In the genomic region with DNA sequence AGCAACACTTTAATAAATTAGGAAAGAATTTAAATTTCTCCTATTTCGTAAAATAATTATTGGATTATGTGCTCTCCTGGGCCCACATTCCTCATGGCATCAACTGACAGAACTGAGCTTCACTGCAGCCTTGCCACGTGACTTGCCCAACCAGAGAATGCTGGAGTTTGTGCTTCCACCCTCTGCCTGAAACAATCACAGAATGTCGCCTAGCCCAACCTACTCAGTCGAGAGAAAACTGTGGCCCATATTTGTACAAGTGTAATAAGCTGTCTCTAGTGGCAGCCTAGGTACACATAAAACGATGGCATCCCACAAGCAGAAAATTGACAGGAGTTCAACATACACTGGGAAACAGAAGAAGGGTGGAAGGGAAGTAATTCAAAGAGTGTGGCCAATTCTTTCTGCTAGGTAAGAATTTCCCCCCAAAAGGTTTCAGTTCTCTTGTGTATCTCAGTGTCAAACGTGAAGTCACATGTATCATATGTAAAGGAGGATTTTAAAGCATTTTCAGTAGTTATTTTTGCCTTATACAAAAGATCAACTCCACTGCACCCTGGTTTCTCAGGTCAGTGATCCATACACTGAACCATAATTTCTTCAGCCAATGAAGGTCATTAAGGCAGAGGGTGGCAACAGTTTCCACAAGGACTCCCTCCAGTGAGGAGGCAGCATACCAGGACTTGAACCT, we compare ENCODE assay signal across 2 cellular contexts.
TF ChIP-seq lines count a peak whose summit lies in the region.

No MANE protein-coding gene starts in this region.

TF ChIP-seq in IMR-90, 13 proteins besides CTCF, POLR2A, EP300 and RAD21 (continued from another document):
- TF ChIP-seq, protein P1, sequence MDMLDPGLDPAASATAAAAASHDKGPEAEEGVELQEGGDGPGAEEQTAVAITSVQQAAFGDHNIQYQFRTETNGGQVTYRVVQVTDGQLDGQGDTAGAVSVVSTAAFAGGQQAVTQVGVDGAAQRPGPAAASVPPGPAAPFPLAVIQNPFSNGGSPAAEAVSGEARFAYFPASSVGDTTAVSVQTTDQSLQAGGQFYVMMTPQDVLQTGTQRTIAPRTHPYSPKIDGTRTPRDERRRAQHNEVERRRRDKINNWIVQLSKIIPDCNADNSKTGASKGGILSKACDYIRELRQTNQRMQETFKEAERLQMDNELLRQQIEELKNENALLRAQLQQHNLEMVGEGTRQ (IDR thresholded peaks at IDR 0.05; ENCODE audit: low read depth, low read length), result no peak
- TF ChIP-seq BHLHE40 (IDR thresholded peaks at IDR 0.05; ENCODE audit: low read depth, low read length), result no peak
- TF ChIP-seq MXI1 (IDR thresholded peaks at IDR 0.05; ENCODE audit: borderline replicate concordance, low read depth, low read length), result no peak
- TF ChIP-seq MAFK (IDR thresholded peaks at IDR 0.05; ENCODE audit: low read depth, low read length), result no peak
- TF ChIP-seq CEBPB (IDR thresholded peaks at IDR 0.05; ENCODE audit: low read depth, low read length), result no peak
- no peak for TF ChIP-seq NFE2L2 (IDR thresholded peaks at IDR 0.05; ENCODE audit: low read depth, low read length)
- no peak for TF ChIP-seq RCOR1 (IDR thresholded peaks at IDR 0.05; ENCODE audit: insufficient replicate concordance, low read length)
- no peak for TF ChIP-seq RFX5 (IDR thresholded peaks at IDR 0.05; ENCODE audit: low read depth, low read length)
- TF ChIP-seq FOS (IDR thresholded peaks at IDR 0.05; ENCODE audit: low read depth, low read length), result no peak
- no peak for TF ChIP-seq MAZ (IDR thresholded peaks at IDR 0.05; ENCODE audit: borderline replicate concordance, low read depth, low read length)
- TF ChIP-seq, protein P2, sequence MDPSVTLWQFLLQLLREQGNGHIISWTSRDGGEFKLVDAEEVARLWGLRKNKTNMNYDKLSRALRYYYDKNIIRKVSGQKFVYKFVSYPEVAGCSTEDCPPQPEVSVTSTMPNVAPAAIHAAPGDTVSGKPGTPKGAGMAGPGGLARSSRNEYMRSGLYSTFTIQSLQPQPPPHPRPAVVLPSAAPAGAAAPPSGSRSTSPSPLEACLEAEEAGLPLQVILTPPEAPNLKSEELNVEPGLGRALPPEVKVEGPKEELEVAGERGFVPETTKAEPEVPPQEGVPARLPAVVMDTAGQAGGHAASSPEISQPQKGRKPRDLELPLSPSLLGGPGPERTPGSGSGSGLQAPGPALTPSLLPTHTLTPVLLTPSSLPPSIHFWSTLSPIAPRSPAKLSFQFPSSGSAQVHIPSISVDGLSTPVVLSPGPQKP (IDR thresholded peaks at IDR 0.05; ENCODE audit: borderline replicate concordance, low read depth, low read length), result no peak
- TF ChIP-seq SMC3 (IDR thresholded peaks at IDR 0.05; ENCODE audit: low read depth, low read length), result no peak

TF ChIP-seq in GM23338, 12 proteins besides CTCF, POLR2A, EP300 and RAD21 (continued from another document):
- TF ChIP-seq POLR2AphosphoS5 (IDR thresholded peaks at IDR 0.05; ENCODE audit: low read depth), result no peak
- TF ChIP-seq ETS1 (IDR thresholded peaks at IDR 0.05), result no peak
- TF ChIP-seq NANOG (IDR thresholded peaks at IDR 0.05; ENCODE audit: borderline replicate concordance), result no peak
- no peak for TF ChIP-seq ZNF114 (CRISPR knock-in tag; IDR thresholded peaks at IDR 0.05)
- TF ChIP-seq, protein P3, sequence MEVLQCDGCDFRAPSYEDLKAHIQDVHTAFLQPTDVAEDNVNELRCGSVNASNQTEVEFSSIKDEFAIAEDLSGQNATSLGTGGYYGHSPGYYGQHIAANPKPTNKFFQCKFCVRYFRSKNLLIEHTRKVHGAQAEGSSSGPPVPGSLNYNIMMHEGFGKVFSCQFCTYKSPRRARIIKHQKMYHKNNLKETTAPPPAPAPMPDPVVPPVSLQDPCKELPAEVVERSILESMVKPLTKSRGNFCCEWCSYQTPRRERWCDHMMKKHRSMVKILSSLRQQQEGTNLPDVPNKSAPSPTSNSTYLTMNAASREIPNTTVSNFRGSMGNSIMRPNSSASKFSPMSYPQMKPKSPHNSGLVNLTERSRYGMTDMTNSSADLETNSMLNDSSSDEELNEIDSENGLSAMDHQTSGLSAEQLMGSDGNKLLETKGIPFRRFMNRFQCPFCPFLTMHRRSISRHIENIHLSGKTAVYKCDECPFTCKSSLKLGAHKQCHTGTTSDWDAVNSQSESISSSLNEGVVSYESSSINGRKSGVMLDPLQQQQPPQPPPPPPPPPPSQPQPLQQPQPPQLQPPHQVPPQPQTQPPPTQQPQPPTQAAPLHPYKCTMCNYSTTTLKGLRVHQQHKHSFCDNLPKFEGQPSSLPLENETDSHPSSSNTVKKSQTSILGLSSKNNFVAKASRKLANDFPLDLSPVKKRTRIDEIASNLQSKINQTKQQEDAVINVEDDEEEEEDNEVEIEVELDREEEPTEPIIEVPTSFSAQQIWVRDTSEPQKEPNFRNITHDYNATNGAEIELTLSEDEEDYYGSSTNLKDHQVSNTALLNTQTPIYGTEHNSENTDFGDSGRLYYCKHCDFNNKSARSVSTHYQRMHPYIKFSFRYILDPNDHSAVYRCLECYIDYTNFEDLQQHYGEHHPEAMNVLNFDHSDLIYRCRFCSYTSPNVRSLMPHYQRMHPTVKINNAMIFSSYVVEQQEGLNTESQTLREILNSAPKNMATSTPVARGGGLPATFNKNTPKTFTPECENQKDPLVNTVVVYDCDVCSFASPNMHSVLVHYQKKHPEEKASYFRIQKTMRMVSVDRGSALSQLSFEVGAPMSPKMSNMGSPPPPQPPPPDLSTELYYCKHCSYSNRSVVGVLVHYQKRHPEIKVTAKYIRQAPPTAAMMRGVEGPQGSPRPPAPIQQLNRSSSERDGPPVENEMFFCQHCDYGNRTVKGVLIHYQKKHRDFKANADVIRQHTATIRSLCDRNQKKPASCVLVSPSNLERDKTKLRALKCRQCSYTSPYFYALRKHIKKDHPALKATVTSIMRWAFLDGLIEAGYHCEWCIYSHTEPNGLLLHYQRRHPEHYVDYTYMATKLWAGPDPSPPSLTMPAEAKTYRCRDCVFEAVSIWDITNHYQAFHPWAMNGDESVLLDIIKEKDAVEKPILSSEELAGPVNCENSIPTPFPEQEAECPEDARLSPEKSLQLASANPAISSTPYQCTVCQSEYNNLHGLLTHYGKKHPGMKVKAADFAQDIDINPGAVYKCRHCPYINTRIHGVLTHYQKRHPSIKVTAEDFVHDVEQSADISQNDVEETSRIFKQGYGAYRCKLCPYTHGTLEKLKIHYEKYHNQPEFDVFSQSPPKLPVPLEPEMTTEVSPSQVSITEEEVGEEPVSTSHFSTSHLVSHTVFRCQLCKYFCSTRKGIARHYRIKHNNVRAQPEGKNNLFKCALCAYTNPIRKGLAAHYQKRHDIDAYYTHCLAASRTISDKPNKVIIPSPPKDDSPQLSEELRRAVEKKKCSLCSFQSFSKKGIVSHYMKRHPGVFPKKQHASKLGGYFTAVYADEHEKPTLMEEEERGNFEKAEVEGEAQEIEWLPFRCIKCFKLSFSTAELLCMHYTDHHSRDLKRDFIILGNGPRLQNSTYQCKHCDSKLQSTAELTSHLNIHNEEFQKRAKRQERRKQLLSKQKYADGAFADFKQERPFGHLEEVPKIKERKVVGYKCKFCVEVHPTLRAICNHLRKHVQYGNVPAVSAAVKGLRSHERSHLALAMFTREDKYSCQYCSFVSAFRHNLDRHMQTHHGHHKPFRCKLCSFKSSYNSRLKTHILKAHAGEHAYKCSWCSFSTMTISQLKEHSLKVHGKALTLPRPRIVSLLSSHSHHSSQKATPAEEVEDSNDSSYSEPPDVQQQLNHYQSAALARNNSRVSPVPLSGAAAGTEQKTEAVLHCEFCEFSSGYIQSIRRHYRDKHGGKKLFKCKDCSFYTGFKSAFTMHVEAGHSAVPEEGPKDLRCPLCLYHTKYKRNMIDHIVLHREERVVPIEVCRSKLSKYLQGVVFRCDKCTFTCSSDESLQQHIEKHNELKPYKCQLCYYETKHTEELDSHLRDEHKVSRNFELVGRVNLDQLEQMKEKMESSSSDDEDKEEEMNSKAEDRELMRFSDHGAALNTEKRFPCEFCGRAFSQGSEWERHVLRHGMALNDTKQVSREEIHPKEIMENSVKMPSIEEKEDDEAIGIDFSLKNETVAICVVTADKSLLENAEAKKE (CRISPR knock-in tag; IDR thresholded peaks at IDR 0.05), result no peak
- no peak for TF ChIP-seq STAT1 (IDR thresholded peaks at IDR 0.05; ENCODE audit: unreplicated experiment)
- no peak for TF ChIP-seq EZH2 (IDR thresholded peaks at IDR 0.05; ENCODE audit: low read depth, unreplicated experiment)
- TF ChIP-seq, protein P4, sequence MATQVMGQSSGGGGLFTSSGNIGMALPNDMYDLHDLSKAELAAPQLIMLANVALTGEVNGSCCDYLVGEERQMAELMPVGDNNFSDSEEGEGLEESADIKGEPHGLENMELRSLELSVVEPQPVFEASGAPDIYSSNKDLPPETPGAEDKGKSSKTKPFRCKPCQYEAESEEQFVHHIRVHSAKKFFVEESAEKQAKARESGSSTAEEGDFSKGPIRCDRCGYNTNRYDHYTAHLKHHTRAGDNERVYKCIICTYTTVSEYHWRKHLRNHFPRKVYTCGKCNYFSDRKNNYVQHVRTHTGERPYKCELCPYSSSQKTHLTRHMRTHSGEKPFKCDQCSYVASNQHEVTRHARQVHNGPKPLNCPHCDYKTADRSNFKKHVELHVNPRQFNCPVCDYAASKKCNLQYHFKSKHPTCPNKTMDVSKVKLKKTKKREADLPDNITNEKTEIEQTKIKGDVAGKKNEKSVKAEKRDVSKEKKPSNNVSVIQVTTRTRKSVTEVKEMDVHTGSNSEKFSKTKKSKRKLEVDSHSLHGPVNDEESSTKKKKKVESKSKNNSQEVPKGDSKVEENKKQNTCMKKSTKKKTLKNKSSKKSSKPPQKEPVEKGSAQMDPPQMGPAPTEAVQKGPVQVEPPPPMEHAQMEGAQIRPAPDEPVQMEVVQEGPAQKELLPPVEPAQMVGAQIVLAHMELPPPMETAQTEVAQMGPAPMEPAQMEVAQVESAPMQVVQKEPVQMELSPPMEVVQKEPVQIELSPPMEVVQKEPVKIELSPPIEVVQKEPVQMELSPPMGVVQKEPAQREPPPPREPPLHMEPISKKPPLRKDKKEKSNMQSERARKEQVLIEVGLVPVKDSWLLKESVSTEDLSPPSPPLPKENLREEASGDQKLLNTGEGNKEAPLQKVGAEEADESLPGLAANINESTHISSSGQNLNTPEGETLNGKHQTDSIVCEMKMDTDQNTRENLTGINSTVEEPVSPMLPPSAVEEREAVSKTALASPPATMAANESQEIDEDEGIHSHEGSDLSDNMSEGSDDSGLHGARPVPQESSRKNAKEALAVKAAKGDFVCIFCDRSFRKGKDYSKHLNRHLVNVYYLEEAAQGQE (IDR thresholded peaks at IDR 0.05; ENCODE audit: unreplicated experiment), result no peak
